7 cellular contexts compared by ENCODE assay signal in genomic region chr4:158089897-158090296, GRCh38.
DNase-seq lines count a peak whose midpoint lies in the region; ATAC-seq and TF ChIP-seq lines count a peak whose summit lies in the region.
"Not testable (repeated sequence)": the region's sequence is repeated elsewhere in the genome, so short reads cannot be mapped to it uniquely, and the experiment has no call there.

No MANE protein-coding gene starts in this region.

- H3K9me3 Mint-ChIP-seq in chondrocyte (ENCODE audit: low read depth): not testable (repeated sequence)

- not testable (repeated sequence) for TF ChIP-seq CTCF in MM.1S (IDR thresholded peaks at IDR 0.05; ENCODE audit: low read length); VCaP (conservative IDR thresholded peaks at IDR 0.05); chondrocyte (IDR thresholded peaks at IDR 0.05); left ventricle myocardium inferior (IDR thresholded peaks at IDR 0.05; ENCODE audit: borderline replicate concordance); osteoblast (IDR thresholded peaks at IDR 0.05; ENCODE audit: extremely low read depth, low read depth, low read length); thoracic aorta (IDR thresholded peaks at IDR 0.05)

- H3K9me2 ChIP-seq in MM.1S (replicated peaks; ENCODE audit: insufficient read depth, low read length): not testable (repeated sequence)

- H3K9me3 ChIP-seq in MM.1S (replicated peaks; ENCODE audit: insufficient read depth, low read length); left ventricle myocardium inferior (replicated peaks); osteoblast (ENCODE audit: low read depth, low read length); thoracic aorta: not testable (repeated sequence)

- H3K4me3 ChIP-seq in ACC112 (ENCODE audit: low read depth, low read length): peak overlapping the region; percentile 56
- peak overlapping the region; percentile 18 for H3K4me3 ChIP-seq in MM.1S (ENCODE audit: low read length)
- H3K4me3 ChIP-seq in left ventricle myocardium inferior: not testable (repeated sequence)
- H3K4me3 ChIP-seq in osteoblast (ENCODE audit: insufficient read depth, low read length): peak overlapping the region; percentile 10
- H3K4me3 ChIP-seq in thoracic aorta: peak overlapping the region; percentile 67

- H3K4me3 Mint-ChIP-seq in chondrocyte (ENCODE audit: unreplicated experiment): peak overlapping the region; percentile 31

- intact Hi-C loops in left ventricle myocardium inferior (cut with micrococcal nuclease): not testable (repeated sequence)

- H3K27ac Mint-ChIP-seq in chondrocyte (ENCODE audit: unreplicated experiment): peak overlapping the region; percentile 49

- H3K4me1 Mint-ChIP-seq in chondrocyte (ENCODE audit: low read depth): peaks cover 22% of the 10 kb centered on the region

- not testable (repeated sequence) for H3K36me3 Mint-ChIP-seq in chondrocyte (ENCODE audit: low read depth)

- not testable (repeated sequence) for H3K27ac ChIP-seq in ACC112 (ENCODE audit: low read depth, low read length); osteoblast (ENCODE audit: low read depth, low read length)
- H3K27ac ChIP-seq in MM.1S (ENCODE audit: low read length) (peak overlapping the region; percentile 59; the same call in 1 of the 2 replicates), VCaP (peak overlapping the region; percentile 76), left ventricle myocardium inferior (replicated peaks) (peak overlapping the region; percentile 38), thoracic aorta (peak overlapping the region in 1 of 2 donors; percentile 39)

- not testable (repeated sequence) for H3K4me1 ChIP-seq in ACC112 (ENCODE audit: control insufficient read depth, insufficient read depth, low read length, unreplicated experiment); MM.1S (ENCODE audit: low read length); left ventricle myocardium inferior; osteoblast (ENCODE audit: insufficient read depth, low read length); thoracic aorta (ENCODE audit: control insufficient read depth in 1 of 2, low read depth in 2 of 2)

- peak overlapping the region; percentile 23; the same call in 1 of the 2 replicates for H3K9ac ChIP-seq in MM.1S (ENCODE audit: low read length)

- H2AFZ ChIP-seq in ACC112 (ENCODE audit: low read length, unreplicated experiment): not testable (repeated sequence)
- H2AFZ ChIP-seq in MM.1S (ENCODE audit: low read length) (peak overlapping the region; percentile 24), osteoblast (ENCODE audit: low read length) (peak overlapping the region; percentile 78)

- not testable (repeated sequence) for H3F3A ChIP-seq in MM.1S (ENCODE audit: insufficient read depth, low read length)

- H3K27me3 Mint-ChIP-seq in chondrocyte (ENCODE audit: low read depth): not testable (repeated sequence)

- not testable (repeated sequence) for H3K27me3 ChIP-seq in ACC112 (ENCODE audit: insufficient read depth, low read length); MM.1S (replicated peaks; ENCODE audit: insufficient read depth, low read length); left ventricle myocardium inferior (ENCODE audit: low read depth); osteoblast (ENCODE audit: insufficient read depth, low read length); thoracic aorta (replicated peaks; ENCODE audit: insufficient read depth)

- not testable (repeated sequence) for H3K79me2 ChIP-seq in ACC112 (ENCODE audit: control insufficient read depth, insufficient read depth, low read length, unreplicated experiment); MM.1S (ENCODE audit: low read length); osteoblast (ENCODE audit: insufficient read depth, low read length)

- ATAC-seq in thoracic aorta (ENCODE audit: insufficient number of reproducible peaks, low FRiP score, low read depth): not testable (repeated sequence)

- H3K4me2 ChIP-seq in MM.1S (ENCODE audit: low read depth, low read length) (peak overlapping the region; percentile 44; the same call in 1 of the 2 replicates), osteoblast (ENCODE audit: insufficient read depth, low read length) (peak overlapping the region; percentile 63)

- DNase-seq in MM.1S; chondrocyte (ENCODE audit: low spot score); left ventricle myocardium inferior; osteoblast (ENCODE audit: insufficient read length, low spot score, missing footprints); thoracic aorta (ENCODE audit: low spot score): not testable (repeated sequence)

- H4K20me1 ChIP-seq in MM.1S (ENCODE audit: insufficient read depth, low read length); osteoblast (ENCODE audit: insufficient read depth, low read length): not testable (repeated sequence)

- not testable (repeated sequence) for H3K36me3 ChIP-seq in ACC112 (ENCODE audit: insufficient read depth, low read length); MM.1S (replicated peaks; ENCODE audit: insufficient read depth, low read length); left ventricle myocardium inferior; osteoblast (ENCODE audit: insufficient read depth, low read length); thoracic aorta
